8 cellular contexts compared by ENCODE assay signal in the genomic region with DNA sequence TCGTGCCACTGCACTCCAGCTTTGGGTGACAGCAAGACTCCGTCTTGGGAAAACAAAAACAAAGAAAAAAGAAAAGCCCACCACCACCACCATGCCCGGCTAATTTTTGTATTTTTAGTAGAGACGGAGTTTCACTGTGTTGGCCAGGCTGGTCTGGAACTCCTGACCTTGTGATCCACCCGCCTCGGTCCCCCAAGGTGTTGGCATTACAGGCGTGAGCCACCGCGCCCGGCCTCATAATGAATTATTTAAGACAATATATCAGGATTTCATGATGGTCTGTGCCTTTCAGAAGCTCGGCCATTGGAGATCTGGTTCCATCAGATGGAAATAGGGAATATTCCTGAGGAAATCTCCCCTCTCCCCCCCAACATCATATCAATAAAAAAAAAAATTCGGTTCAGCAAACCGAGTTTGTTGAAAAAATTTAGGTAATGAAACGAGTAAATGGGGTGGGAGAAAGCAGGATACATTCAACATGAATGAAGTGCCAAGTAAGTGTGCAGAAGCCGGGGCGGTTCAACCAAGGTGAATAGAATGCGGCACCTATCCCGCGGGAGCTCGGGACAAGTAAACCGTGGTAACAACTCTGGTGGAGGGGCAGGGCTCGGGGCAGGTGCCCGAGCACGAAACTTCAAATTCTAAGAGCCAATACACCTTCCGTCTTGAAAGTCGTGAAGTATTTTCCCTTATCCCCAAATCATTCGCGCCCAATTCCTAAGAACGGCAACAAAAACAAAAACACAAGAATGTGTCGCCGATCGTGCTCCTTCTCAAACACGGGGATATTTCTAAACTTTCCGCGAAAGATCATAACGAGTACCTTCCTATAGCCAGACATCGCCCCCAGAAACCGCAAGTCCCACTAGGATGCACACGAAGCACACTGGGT. TPM values are rescaled to one million over a fixed set of nuclear protein-coding genes. Genes with fewer than 3 reads are reported as not detected.
DNase-seq lines count a peak whose midpoint lies in the region; ATAC-seq and TF ChIP-seq lines count a peak whose summit lies in the region.

No MANE protein-coding gene starts in this region.

- H3K36me3 Mint-ChIP-seq in CD4-positive, CD25-positive, alpha-beta regulatory T cell: peaks cover 3% of the 10 kb centered on the region
- H3K36me3 Mint-ChIP-seq in mesothelial cell of epicardium: no peaks in the 10 kb centered on the region

- H3K9ac ChIP-seq in mammary epithelial cell (ENCODE audit: insufficient read depth, low read length): peak overlapping the region; percentile 64

- 10% methylated on average over 22 of the region's 39 CpGs for WGBS in mammary epithelial cell (ENCODE audit: low coverage, missing lambda C conversion rate)

- peaks cover 39% of the 10 kb centered on the region for H3K79me2 ChIP-seq in mammary epithelial cell (ENCODE audit: insufficient read depth, low read length)

- peak overlapping the region; percentile 92 for H3K27ac ChIP-seq in CD4-positive, CD25-positive, alpha-beta regulatory T cell (ENCODE audit: insufficient read depth, low read length, poor library complexity, severe bottlenecking)
- H3K27ac ChIP-seq in mammary epithelial cell (ENCODE audit: insufficient read depth, low read depth, low read length) (peak overlapping the region; percentile 35), upper lobe of right lung (no peak overlapping the region)

- BruUV-seq in mammary epithelial cell (replicated peaks; lab: Mats Ljungman, UMichigan): TSS peak; percentile 37

- peak overlapping the region; percentile 96 for H2AFZ ChIP-seq in mammary epithelial cell (ENCODE audit: low read depth, low read length)

- peak overlapping the region; percentile 89 for H3K4me3 ChIP-seq in CD4-positive, CD25-positive, alpha-beta regulatory T cell (ENCODE audit: low read depth, low read length)
- peak overlapping the region; percentile 72 for H3K4me3 ChIP-seq in LNCaP clone FGC (ENCODE audit: low read depth, low read length)
- peak overlapping the region; percentile 63 to 78 (median 77) for H3K4me3 ChIP-seq in mammary epithelial cell (replicated peaks in 1 of 3; ENCODE audit: insufficient read depth in 1 of 3, low read depth in 2 of 3, low read length in 3 of 3)
- H3K4me3 ChIP-seq in upper lobe of right lung: peak overlapping the region; percentile 60

- H3K36me3 ChIP-seq in CD4-positive, CD25-positive, alpha-beta regulatory T cell (ENCODE audit: control insufficient read depth, insufficient read depth, low read length): no peaks in the 10 kb centered on the region
- H3K36me3 ChIP-seq in mammary epithelial cell (ENCODE audit: insufficient read depth, low read length): no peaks in the 10 kb centered on the region
- H3K36me3 ChIP-seq in upper lobe of right lung: no peaks in the 10 kb centered on the region

- ATAC-seq in CD4-positive, CD25-positive, alpha-beta regulatory T cell (ENCODE audit: low read depth in 2 of 2): no peak
- ATAC-seq in upper lobe of right lung (no peak), GM18861 (IDR thresholded peaks at IDR 0.05; ENCODE audit: unreplicated experiment) (no peak), esophagus mucosa (no peak), HG02884 (IDR thresholded peaks at IDR 0.05; ENCODE audit: unreplicated experiment) (no peak)

- peaks cover 13% of the 10 kb centered on the region for H3K4me1 ChIP-seq in CD4-positive, CD25-positive, alpha-beta regulatory T cell (ENCODE audit: control insufficient read depth, insufficient read depth, low read length, poor library complexity, severe bottlenecking)
- H3K4me1 ChIP-seq in mammary epithelial cell (ENCODE audit: insufficient read depth, low read length) (peaks cover 7% of the 10 kb centered on the region), upper lobe of right lung (no peaks in the 10 kb centered on the region)

- intact Hi-C loops in mammary epithelial cell (cut with micrococcal nuclease) (loop anchor here (1.0 to 5.0 kb wide), 2 partner anchors 37 to 41 kb away; no protein-coding TSS in a partner anchor), upper lobe of right lung (cut with DNase I) (no loop called here)

- CTCF ChIA-PET in mammary epithelial cell (lab: Charles Lee; ENCODE audit: low non-redundant PET): no interaction called here

- peak overlapping the region; percentile 93 to 97 (median 95) for H3K4me3 Mint-ChIP-seq in CD4-positive, CD25-positive, alpha-beta regulatory T cell
- peak overlapping the region; percentile 87 for H3K4me3 Mint-ChIP-seq in mesothelial cell of epicardium

- TF ChIP-seq CTCF in LNCaP clone FGC (IDR thresholded peaks at IDR 0.05; ENCODE audit: control insufficient read depth, extremely low read depth, insufficient read depth): no peak
- no peak for TF ChIP-seq CTCF in mammary epithelial cell (conservative IDR thresholded peaks at IDR 0.05 in 1 of 2, IDR thresholded peaks at IDR 0.05 in 1 of 2; ENCODE audit: extremely low read depth in 1 of 2, insufficient read depth in 1 of 2, low read depth in 1 of 2, low read length in 2 of 2)
- TF ChIP-seq CTCF in mesothelial cell of epicardium (IDR thresholded peaks at IDR 0.05; ENCODE audit: unreplicated experiment): no peak
- TF ChIP-seq CTCF in upper lobe of right lung (IDR thresholded peaks at IDR 0.05): no peak

- no peaks in the 10 kb centered on the region for H3K27me3 Mint-ChIP-seq in CD4-positive, CD25-positive, alpha-beta regulatory T cell
- H3K27me3 Mint-ChIP-seq in mesothelial cell of epicardium (ENCODE audit: low read depth): no peaks in the 10 kb centered on the region

- H3K27me3 ChIP-seq in CD4-positive, CD25-positive, alpha-beta regulatory T cell (ENCODE audit: control insufficient read depth, insufficient read depth, low read length): no peaks in the 10 kb centered on the region
- H3K27me3 ChIP-seq in mammary epithelial cell (ENCODE audit: insufficient read depth, low read length) (no peaks in the 10 kb centered on the region), upper lobe of right lung (no peaks in the 10 kb centered on the region)

- no peaks in the 10 kb centered on the region for H3K9me3 Mint-ChIP-seq in CD4-positive, CD25-positive, alpha-beta regulatory T cell
- no peaks in the 10 kb centered on the region for H3K9me3 Mint-ChIP-seq in mesothelial cell of epicardium

- in situ Hi-C loops in mammary epithelial cell (cut with MboI; ENCODE audit: low sequenced_read_pairs in 2 of 2): no loop called here

- no peak for DNase-seq in CD4-positive, CD25-positive, alpha-beta regulatory T cell
- DNase-seq in LNCaP clone FGC (ENCODE audit: low read depth) (no peak), mammary epithelial cell (no peak), mesothelial cell of epicardium (ENCODE audit: low spot score in 2 of 2, unreplicated experiment in 2 of 2) (peak; percentile 32 to 43), upper lobe of right lung (no peak)

- dilution Hi-C loops in mammary epithelial cell (cut with HindIII; ENCODE audit: low sequenced_read_pairs): no loop called here

- no peaks in the 10 kb centered on the region for H3K9me3 ChIP-seq in CD4-positive, CD25-positive, alpha-beta regulatory T cell (ENCODE audit: control insufficient read depth in 2 of 2, low read length in 2 of 2)
- H3K9me3 ChIP-seq in mammary epithelial cell (replicated peaks; ENCODE audit: insufficient read depth, low read length): no peaks in the 10 kb centered on the region
- no peaks in the 10 kb centered on the region for H3K9me3 ChIP-seq in upper lobe of right lung

- no peaks in the 10 kb centered on the region for H4K20me1 ChIP-seq in mammary epithelial cell (ENCODE audit: insufficient read depth, low read length)

- peak overlapping the region; percentile 87 to 94 (median 94) for H3K27ac Mint-ChIP-seq in CD4-positive, CD25-positive, alpha-beta regulatory T cell
- peak overlapping the region; percentile 82 for H3K27ac Mint-ChIP-seq in mesothelial cell of epicardium

- peaks cover 8 to 37% (median 10%) of the 10 kb centered on the region in 4 donors for H3K4me1 Mint-ChIP-seq in CD4-positive, CD25-positive, alpha-beta regulatory T cell
- peaks cover 11% of the 10 kb centered on the region for H3K4me1 Mint-ChIP-seq in mesothelial cell of epicardium

- H3K4me2 ChIP-seq in mammary epithelial cell (ENCODE audit: insufficient read depth, low read depth, low read length): peak overlapping the region; percentile 76

RNA-seq across cellular contexts. Expression of a gene that starts 0.8 kb away (rescaled TPM):
- total RNA-seq in CD4-positive, CD25-positive, alpha-beta regulatory T cell: 32.2 TPM
- polyA plus RNA-seq in CD4-positive, CD25-positive, alpha-beta regulatory T cell: 10 to 100 TPM in 3 of 4 donors, 1 to 10 TPM in 1; 8.4 to 24.2 (median 18.6) TPM
- total RNA-seq in mammary epithelial cell (10 to 100 TPM; 13.2 to 28.3 TPM), mesothelial cell of epicardium (24.4 to 25.4 TPM (median 24.7 TPM) in 3 replicates), upper lobe of right lung (12.1 TPM), esophagus mucosa (8.5 TPM)
- polyA plus RNA-seq in mammary epithelial cell: 17.2 TPM
- polyA minus RNA-seq in mammary epithelial cell: 17.7 TPM

Comparison
In these comparisons a context has a peak if more than half of its experiments do, and no peak if none do; other contexts are left out.
1. DNase-seq: peak in mesothelial cell of epicardium (2 of 2); none in CD4-positive, CD25-positive, alpha-beta regulatory T cell (0 of 3), LNCaP clone FGC (single experiment), mammary epithelial cell (single experiment) and upper lobe of right lung (single experiment).
2. Peak in every context shown above with its lines, with median percentiles within 50 percentile points of each other: H3K4me3 ChIP-seq.